Comparison of ENCODE assay signal across 16 cellular contexts in the genomic region with DNA sequence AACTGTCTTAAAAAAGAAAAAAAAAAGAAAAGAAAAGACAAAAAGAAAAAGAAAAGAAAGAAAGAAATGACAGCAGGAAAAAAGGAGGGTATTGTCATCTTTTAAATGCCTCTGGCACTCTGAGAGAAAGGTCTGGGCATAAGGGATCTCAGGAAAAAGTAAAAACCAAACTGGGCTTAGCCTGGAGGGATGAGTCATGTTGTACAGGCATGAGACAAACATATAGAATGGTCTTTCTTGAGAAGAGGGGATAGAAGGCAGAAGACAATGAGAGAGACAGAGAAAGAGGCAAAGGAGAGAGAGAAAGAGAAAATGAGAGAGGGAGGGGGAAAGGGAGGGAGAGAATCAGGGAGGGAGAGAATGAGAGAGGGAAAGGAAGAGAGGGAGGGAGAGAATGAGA.
"Had no signal": no experiment of that assay in that cellular context is flagged by ENCODE, and none has a peak within 500 bp of the region (broad histone marks: within the 10 kb centered on the region; RNA-seq: fewer than 3 reads in every experiment).

No MANE protein-coding gene starts in this region.

- H3K36me3 ChIP-seq: adrenal gland, prostate gland, spleen, suprapubic skin, upper lobe of left lung had no signal

- H3K27me3 ChIP-seq: adrenal gland, upper lobe of left lung had no signal

- H3K9me3 ChIP-seq: adrenal gland, prostate gland, spleen, suprapubic skin, upper lobe of left lung had no signal

- DNase-seq: activated CD4-positive, alpha-beta T cell treated with anti-CD3 and anti-CD28 coated beads for 48 hours; activated naive CD4-positive, alpha-beta T cell treated with anti-CD3 and anti-CD28 coated beads, Interleukin-2, amount 10 ng/mL, durations not matched to agents 7 days and 5 days; adrenal gland; effector memory CD4-positive, alpha-beta T cell; glutamatergic neuron; occipital lobe; spleen; stimulated activated CD4-positive, alpha-beta T cell treated with anti-CD3 and anti-CD28 coated beads, Interleukin-1b, Interleukin-23, amount 100 ng/mL, for 48 hours; stimulated activated naive CD4-positive, alpha-beta T cell; upper lobe of left lung had no signal

- H3K4me3 ChIP-seq: adrenal gland, prostate gland, spleen, suprapubic skin, upper lobe of left lung had no signal

- H3K27ac ChIP-seq: adrenal gland, epithelial cell of prostate, prostate gland, spleen, suprapubic skin, upper lobe of left lung had no signal

- H3K4me1 ChIP-seq: adrenal gland, prostate gland, spleen, suprapubic skin, upper lobe of left lung had no signal

- ATAC-seq: left lobe of liver, sciatic nerve, WTC11 had no signal
